10 cellular contexts compared by ENCODE assay signal in the genomic region with DNA sequence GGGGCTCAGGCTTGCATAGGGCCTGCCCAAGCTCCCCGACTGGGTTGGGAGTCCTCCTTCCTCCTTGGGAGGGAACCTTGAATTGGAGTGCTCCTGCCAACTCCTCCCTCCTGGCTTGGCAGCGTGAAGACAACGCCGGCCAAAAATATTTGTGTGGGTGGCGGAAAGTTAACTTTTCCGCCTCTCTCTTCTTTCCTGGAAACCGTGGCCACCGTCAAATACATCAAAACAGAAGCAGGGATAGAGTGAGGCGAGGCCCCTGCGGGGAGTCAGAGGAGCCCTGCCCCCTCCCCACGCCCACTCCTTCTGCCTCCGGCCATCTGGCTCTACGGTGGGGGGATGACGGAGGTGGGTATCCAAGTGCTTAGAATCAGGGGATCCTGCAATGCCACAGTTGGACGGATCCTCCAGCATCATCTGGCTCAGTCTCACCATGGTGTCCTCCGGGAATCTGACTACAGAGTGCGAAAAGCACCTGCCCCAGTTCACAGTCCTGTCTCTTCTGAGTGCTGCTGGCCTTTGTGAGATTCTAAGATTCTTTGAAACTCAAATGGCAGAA. TPM values are rescaled to one million over a fixed set of nuclear protein-coding genes. Genes with fewer than 3 reads are reported as not detected.
DNase-seq lines count a peak whose midpoint lies in the region; ATAC-seq and TF ChIP-seq lines count a peak whose summit lies in the region.
"Had no signal": no experiment of that assay in that cellular context is flagged by ENCODE, and none has a peak within 500 bp of the region (broad histone marks: within the 10 kb centered on the region; RNA-seq: fewer than 3 reads in every experiment).

No MANE protein-coding gene starts in this region.

- no peak for ATAC-seq in GM21737 (IDR thresholded peaks at IDR 0.05; ENCODE audit: unreplicated experiment)

- no peaks in the 10 kb centered on the region for H4K20me1 ChIP-seq in hepatocyte (ENCODE audit: insufficient read depth, poor library complexity, severe bottlenecking)

- TF ChIP-seq CTCF in astrocyte of the spinal cord (IDR thresholded peaks at IDR 0.05; ENCODE audit: low read depth, low read length): no peak
- TF ChIP-seq CTCF in hepatocyte (IDR thresholded peaks at IDR 0.05; ENCODE audit: poor library complexity): no peak

- in situ Hi-C loops in astrocyte of the spinal cord (cut with HindIII; ENCODE audit: low sequenced_read_pairs): no loop called here

- H3K36me3 ChIP-seq in hepatocyte (replicated peaks; ENCODE audit: insufficient read depth, low read depth): no peaks in the 10 kb centered on the region

- WGBS in hepatocyte (ENCODE audit: low lambda C conversion rate, missing lambda C conversion rate): 47% methylated on average over 17 of the region's 17 CpGs

- H3K79me2 ChIP-seq in hepatocyte: no peaks in the 10 kb centered on the region

- no peaks in the 10 kb centered on the region for H3K9me3 ChIP-seq in hepatocyte (ENCODE audit: low read depth)

- DNase-seq in EL (peak; percentile 41), astrocyte of the spinal cord (ENCODE audit: low read depth, low spot score) (peak; percentile 55), hepatocyte (ENCODE audit: low spot score) (no peak), iPS-NIHi11 (ENCODE audit: low spot score) (no peak), RKO (ENCODE audit: low spot score) (no peak), NAMALWA (ENCODE audit: low spot score) (no peak)
- DNase-seq: hippocampal formation, SW 1271 had no signal

- H3K9me2 ChIP-seq in hepatocyte (replicated peaks; ENCODE audit: insufficient read depth): no peaks in the 10 kb centered on the region

- H3K27me3 ChIP-seq in hepatocyte: no peaks in the 10 kb centered on the region

- peak overlapping the region; percentile 33 for H3K4me2 ChIP-seq in hepatocyte

- H3K27ac ChIP-seq in hepatocyte: peak overlapping the region; percentile 49
- peak overlapping the region in 15 of 21 experiments; percentile 0 to 72 (median 49) for H3K27ac ChIP-seq in skin epidermis

- no peak overlapping the region for H3K4me3 ChIP-seq in astrocyte of the spinal cord (ENCODE audit: low read depth, low read length)
- no peak overlapping the region for H3K4me3 ChIP-seq in hepatocyte
- H3K4me3 ChIP-seq in skin epidermis: no peak overlapping the region

- no peak overlapping the region for H2AFZ ChIP-seq in hepatocyte

- peaks cover 65% of the 10 kb centered on the region for H3K4me1 ChIP-seq in hepatocyte (ENCODE audit: insufficient read depth)

RNA-seq across cellular contexts. Expression of a gene that starts 25.2 kb away (rescaled TPM):
- total RNA-seq in hepatocyte: 6.9 and 8.4 TPM in 2 replicates
- polyA plus RNA-seq in hepatocyte: 5.3 and 7.1 TPM in 2 replicates

RNA-seq across cellular contexts. Expression of a gene that starts 45.8 kb away (rescaled TPM):
- total RNA-seq in hepatocyte: 0.92 and 1.1 TPM in 2 replicates
- 0.83 and 1.8 TPM in 2 replicates for polyA plus RNA-seq in hepatocyte

Comparison
In these comparisons a context has a peak if more than half of its experiments do, and no peak if none do; other contexts are left out.
1. DNase-seq: peak in EL (single experiment) and astrocyte of the spinal cord (single experiment); none in hepatocyte (single experiment), iPS-NIHi11 (single experiment), RKO (single experiment) and NAMALWA (single experiment).